ENCODE assay signal across 8 cellular contexts in genomic region chr14:71554959-71555612, GRCh38.
DNase-seq lines count a peak whose midpoint lies in the region; ATAC-seq and TF ChIP-seq lines count a peak whose summit lies in the region.

No MANE protein-coding gene starts in this region.

- H4K20me1 ChIP-seq in SU-DHL-6 (ENCODE audit: low read depth, low read length) = no peaks in the 10 kb centered on the region
- H4K20me1 ChIP-seq in osteoblast (ENCODE audit: insufficient read depth, low read length) = peaks cover 4% of the 10 kb centered on the region

- H3K79me2 ChIP-seq in SU-DHL-6 (ENCODE audit: insufficient read depth, low read length) (no peaks in the 10 kb centered on the region; the same call in 1 of the 2 replicates), osteoblast (ENCODE audit: insufficient read depth, low read length) (peaks cover 83% of the 10 kb centered on the region)

- H3F3A ChIP-seq in SU-DHL-6 (ENCODE audit: insufficient read depth) = peaks cover 15% of the 10 kb centered on the region; the same call in 1 of the 2 replicates

- H3K27ac ChIP-seq in SU-DHL-6 (ENCODE audit: low read depth, low read length) = peak overlapping the region; percentile 88
- peak overlapping the region; percentile 27 for H3K27ac ChIP-seq in osteoblast (ENCODE audit: low read depth, low read length)

- H3K4me1 ChIP-seq in osteoblast (ENCODE audit: insufficient read depth, low read length) = peaks cover 22% of the 10 kb centered on the region

- no peaks in the 10 kb centered on the region for H3K9me2 ChIP-seq in SU-DHL-6 (replicated peaks; ENCODE audit: insufficient read depth, low read length)

- peak overlapping the region; percentile 62 for H3K4me2 ChIP-seq in SU-DHL-6 (ENCODE audit: low read depth, low read length, poor library complexity, severe bottlenecking)
- peak overlapping the region; percentile 18 for H3K4me2 ChIP-seq in osteoblast (ENCODE audit: insufficient read depth, low read length)

- peak; percentile 36 for ATAC-seq in GM19043 (IDR thresholded peaks at IDR 0.05; ENCODE audit: low read depth, unreplicated experiment)
- peak; percentile 16 for ATAC-seq in HG02798 (IDR thresholded peaks at IDR 0.05; ENCODE audit: poor library complexity, unreplicated experiment)

- peak overlapping the region; percentile 43 for H3K9ac ChIP-seq in SU-DHL-6 (ENCODE audit: low read length)

- H3K9me3 ChIP-seq in SU-DHL-6 (ENCODE audit: insufficient read depth, low read length) = no peaks in the 10 kb centered on the region
- no peaks in the 10 kb centered on the region for H3K9me3 ChIP-seq in osteoblast (ENCODE audit: low read depth, low read length)

- H3K4me3 ChIP-seq in SU-DHL-6 (ENCODE audit: insufficient read depth, low read length, poor library complexity, severe bottlenecking) (peak overlapping the region; percentile 40), osteoblast (ENCODE audit: insufficient read depth, low read length) (no peak overlapping the region)

- H3K27me3 ChIP-seq in SU-DHL-6 (ENCODE audit: low read length) = no peaks in the 10 kb centered on the region
- no peaks in the 10 kb centered on the region for H3K27me3 ChIP-seq in osteoblast (ENCODE audit: insufficient read depth, low read length)

- H2AFZ ChIP-seq in SU-DHL-6 (ENCODE audit: low read depth, low read length, severe bottlenecking) (no peak overlapping the region), osteoblast (ENCODE audit: low read length) (no peak overlapping the region)

- DNase-seq in osteoblast (ENCODE audit: insufficient read length, low spot score, missing footprints) (no peak), NCI-H526 (lab: John Stamatoyannopoulos, UW) (no peak), dedifferentiated amniotic fluid mesenchymal stem cell (ENCODE audit: extremely low spot score) (no peak), pons (ENCODE audit: low spot score) (no peak)
- no peak for DNase-seq in activated CD8-positive, alpha-beta memory T cell treated with anti-CD3 and anti-CD28 coated beads, Interleukin-2, amount 50 U/mL, for 48 hours

- TF ChIP-seq CTCF in SU-DHL-6 (IDR thresholded peaks at IDR 0.05; ENCODE audit: insufficient read depth, low read length, poor library complexity, severe bottlenecking) (no peak), osteoblast (IDR thresholded peaks at IDR 0.05; ENCODE audit: extremely low read depth, low read depth, low read length) (no peak)

- H3K36me3 ChIP-seq in SU-DHL-6 (ENCODE audit: low read length) = no peaks in the 10 kb centered on the region
- H3K36me3 ChIP-seq in osteoblast (ENCODE audit: insufficient read depth, low read length) = no peaks in the 10 kb centered on the region
